Comparison of ENCODE assay signal across 10 cellular contexts in genomic region chr1:199931666-199932377, GRCh38.
A peak's percentile ranks its signal among the peaks of the same experiment; 100 is the strongest.
DNase-seq lines count a peak whose midpoint lies in the region; ATAC-seq, FAIRE-seq and TF ChIP-seq lines count a peak whose summit lies in the region.
"Had no signal": no experiment of that assay in that cellular context is flagged by ENCODE, and none has a peak within 500 bp of the region (broad histone marks: within the 10 kb centered on the region; RNA-seq: fewer than 3 reads in every experiment).

No MANE protein-coding gene starts in this region.

- ATAC-seq in K562 (peak; percentile 93), GM21717 (IDR thresholded peaks at IDR 0.05; ENCODE audit: unreplicated experiment) (no peak)
- ATAC-seq in stimulated activated naive CD8-positive, alpha-beta T cell treated with anti-CD3 and anti-CD28 coated beads, Interleukin-15, amount 100 ng/mL, for 72 hours = peak; percentile 59

- H3K9me3 ChIP-seq in K562 (replicated peaks; ENCODE audit: control insufficient read depth, insufficient read depth, low read depth, low read length) = no peaks in the 10 kb centered on the region

- TF ChIP-seq CTCF in K562 (IDR thresholded peaks at IDR 0.05 in 2 of 3, conservative IDR thresholded peaks at IDR 0.05 in 1 of 3; ENCODE audit: insufficient read depth in 2 of 3, low read depth in 1 of 3, low read length in 3 of 3) = no peak

- CTCF ChIA-PET in K562 (lab: Yijun Ruan, JAX; ENCODE audit: low intra/inter-chr PET ratio) = no interaction called here

- in situ Hi-C loops in K562 (cut with MboI) = no loop called here

- H3K27me3 ChIP-seq in K562 (ENCODE audit: control insufficient read depth in 2 of 2, insufficient read depth in 2 of 2, low read length in 2 of 2) = peaks cover 0 to 2% of the 10 kb centered on the region in 2 experiments; a peak in 1 of 5 replicates

- H4K20me1 ChIP-seq in K562 (replicated peaks; ENCODE audit: control insufficient read depth, insufficient read depth, low read length) = no peaks in the 10 kb centered on the region

- intact Hi-C loops in K562 (cut with micrococcal nuclease) = no loop called here

- H3K9me1 ChIP-seq in K562 (ENCODE audit: control insufficient read depth, insufficient read depth, low read length) = no peaks in the 10 kb centered on the region

- peak; percentile 4 for DNase-seq in activated T-cell treated with anti-CD3 and anti-CD28 coated beads for 4 hours
- DNase-seq in activated T-cell treated with anti-CD3 and anti-CD28 coated beads, Interleukin-2, amount 50 U/mL, for 1 hour = no peak
- peak; percentile 50 for DNase-seq in NOMO-1 treated with dmso at 0.1 percent for 144 hours (lab: John Stamatoyannopoulos, UW; ENCODE audit: unreplicated experiment)
- peak in 3 of 4 experiments; percentile 36 to 75 (median 60) for DNase-seq in K562 (ENCODE audit: extremely low read depth in 1 of 4, low spot score in 3 of 4)
- DNase-seq in stimulated activated naive CD8-positive, alpha-beta T cell treated with anti-CD3 and anti-CD28 coated beads, Interleukin-15, amount 100 ng/mL, for 72 hours = peak in 1 of 2 donors; percentile 19
- DNase-seq in NCI-H1694 (lab: John Stamatoyannopoulos, UW) = no peak
- DNase-seq in globus pallidus (ENCODE audit: low spot score) = no peak

- no peak overlapping the region for H3K27ac Mint-ChIP-seq in stimulated activated naive CD8-positive, alpha-beta T cell treated with anti-CD3 and anti-CD28 coated beads, Interleukin-15, amount 100 ng/mL, for 72 hours

- no peaks in the 10 kb centered on the region for H3K36me3 ChIP-seq in K562 (ENCODE audit: control insufficient read depth, insufficient read depth, low read length)

- TF ChIP-seq RAD21 in K562 (CRISPR knock-in tag; conservative IDR thresholded peaks at IDR 0.05 in 1 of 2, IDR thresholded peaks at IDR 0.05 in 1 of 2) = no peak

- H3K27me3 Mint-ChIP-seq in stimulated activated naive CD8-positive, alpha-beta T cell treated with anti-CD3 and anti-CD28 coated beads, Interleukin-15, amount 100 ng/mL, for 72 hours = peaks cover 29% of the 10 kb centered on the region

- peak; percentile 80 for FAIRE-seq in K562 (lab: Jason Lieb, UNC)
- FAIRE-seq: endometrium had no signal

- H3K79me2 ChIP-seq in K562 (ENCODE audit: control insufficient read depth, insufficient read depth, low read length) = no peaks in the 10 kb centered on the region

- H3K27ac ChIP-seq in K562 (ENCODE audit: extremely low read depth, low read depth, low read length) = peak overlapping the region; percentile 27; the same call in 2 of the 3 replicates
- H3K27ac ChIP-seq: VCaP had no signal

- no TSS peak for BruUV-seq in K562 (replicated peaks; lab: Mats Ljungman, UMichigan)

- no peaks in the 10 kb centered on the region for H3K9me3 Mint-ChIP-seq in stimulated activated naive CD8-positive, alpha-beta T cell treated with anti-CD3 and anti-CD28 coated beads, Interleukin-15, amount 100 ng/mL, for 72 hours

- 5% methylated on average over 7 of the region's 7 CpGs for WGBS in K562 (ENCODE audit: insufficient coverage, low coverage, missing lambda C conversion rate)

- peaks cover 8% of the 10 kb centered on the region for H3K4me1 Mint-ChIP-seq in stimulated activated naive CD8-positive, alpha-beta T cell treated with anti-CD3 and anti-CD28 coated beads, Interleukin-15, amount 100 ng/mL, for 72 hours

- no peaks in the 10 kb centered on the region for H3K4me1 ChIP-seq in K562 (replicated peaks in 1 of 2; ENCODE audit: control insufficient read depth in 2 of 2, insufficient read depth in 2 of 2, low read length in 2 of 2)

- TF ChIP-seq POLR2A in K562 (conservative IDR thresholded peaks at IDR 0.05) = no peak

- H3K4me2 ChIP-seq in K562 (ENCODE audit: insufficient read depth, low read length) = peak overlapping the region; percentile 76

- H2AFZ ChIP-seq in K562 (ENCODE audit: low read depth, low read length) = peak overlapping the region; percentile 95

- H3K4me3 Mint-ChIP-seq in stimulated activated naive CD8-positive, alpha-beta T cell treated with anti-CD3 and anti-CD28 coated beads, Interleukin-15, amount 100 ng/mL, for 72 hours = peak overlapping the region; percentile 8 to 28

- peak overlapping the region; percentile 3 to 10; a peak in 2 of 4 replicates for H3K9ac ChIP-seq in K562 (ENCODE audit: insufficient read depth in 1 of 2, low read depth in 2 of 2, low read length in 2 of 2)

- TF ChIP-seq EP300 in K562 (IDR thresholded peaks at IDR 0.05; ENCODE audit: low read length) = no peak

- peak overlapping the region; percentile 31 for H3K4me3 ChIP-seq in K562

- POLR2A ChIA-PET in K562 (lab: Yijun Ruan, JAX) = interaction anchor here (0.6 kb wide), 1 partner anchor 165 kb away, joined by 3 read pairs; no protein-coding TSS in a partner anchor

TF ChIP-seq in K562, 482 proteins besides CTCF, POLR2A, EP300 and RAD21 (continues in another document):
- TF ChIP-seq CTCFL (IDR thresholded peaks at IDR 0.05; ENCODE audit: borderline replicate concordance, insufficient read depth, low read depth, low read length, poor library complexity, severe bottlenecking) (no peak), ARHGAP35 (IDR thresholded peaks at IDR 0.05; ENCODE audit: partially characterized antibody) (no peak), FOXK2 (conservative IDR thresholded peaks at IDR 0.05 in 1 of 2, IDR thresholded peaks at IDR 0.05 in 1 of 2; ENCODE audit: low read depth in 2 of 2) (peak; percentile 96 to 97), TAF9B (IDR thresholded peaks at IDR 0.05; ENCODE audit: partially characterized antibody) (peak; percentile 55), SNIP1 (IDR thresholded peaks at IDR 0.05; ENCODE audit: low read depth) (no peak), JUND (IDR thresholded peaks at IDR 0.05; ENCODE audit: borderline replicate concordance, low read depth, low read length) (peak; percentile 14; the same call in 1 of the 2 replicates), JUND (tag; IDR thresholded peaks at IDR 0.05; ENCODE audit: borderline replicate concordance, low read depth, low read length) (peak; percentile 76), KLF10 (CRISPR knock-in tag; IDR thresholded peaks at IDR 0.05) (no peak), ZNF740 (CRISPR knock-in tag; IDR thresholded peaks at IDR 0.05) (no peak), ZNF740 (tag; IDR thresholded peaks at IDR 0.05) (0 out of 4 replicates have a peak, but pooled peaks of 1 of the 2 experiments have one; percentile 35), USF2 (CRISPR knock-in tag; IDR thresholded peaks at IDR 0.05) (peak; percentile 91), FOXM1 (IDR thresholded peaks at IDR 0.05; ENCODE audit: low read depth) (peak; percentile 86), FOXM1 (CRISPR knock-in tag; IDR thresholded peaks at IDR 0.05; ENCODE audit: low read depth) (no peak), MYC (IDR thresholded peaks at IDR 0.05; ENCODE audit: low read depth, low read length) (peak; percentile 80), MYC (CRISPR knock-in tag; IDR thresholded peaks at IDR 0.05; ENCODE audit: borderline replicate concordance, low read depth) (no peak), BHLHE40 (IDR thresholded peaks at IDR 0.05; ENCODE audit: low read length) (peak; percentile 71), CC2D1A (IDR thresholded peaks at IDR 0.05) (no peak), PHF20 (IDR thresholded peaks at IDR 0.05; ENCODE audit: partially characterized antibody) (peak; percentile 82), CEBPB (tag; IDR thresholded peaks at IDR 0.05) (no peak), USF1 (CRISPR knock-in tag; IDR thresholded peaks at IDR 0.05) (peak; percentile 88), ZNF197 (CRISPR knock-in tag; IDR thresholded peaks at IDR 0.05; ENCODE audit: low read depth) (0 out of 2 replicates have a peak, but pooled peaks have one; percentile 2), TOE1 (IDR thresholded peaks at IDR 0.05; ENCODE audit: borderline replicate concordance) (peak; percentile 58; the same call in 1 of the 2 replicates), TOE1 (CRISPR knock-in tag; IDR thresholded peaks at IDR 0.05; ENCODE audit: borderline replicate concordance, low read depth) (no peak), GABPA (tag; conservative IDR thresholded peaks at IDR 0.05; ENCODE audit: low read depth) (no peak)

Comparison
In these comparisons a context has a peak if more than half of its experiments do, and no peak if none do; other contexts are left out.
1. DNase-seq: peak in activated T-cell treated with anti-CD3 and anti-CD28 coated beads for 4 hours (single experiment), NOMO-1 treated with dmso at 0.1 percent for 144 hours (single experiment) and K562 (3 of 4); none in activated T-cell treated with anti-CD3 and anti-CD28 coated beads, Interleukin-2, amount 50 U/mL, for 1 hour (single experiment), NCI-H1694 (single experiment) and globus pallidus (single experiment).